In genomic region chr20:62845818-62846527, GRCh38 we compare ENCODE assay signal across 2 cellular contexts.
TF ChIP-seq lines count a peak whose summit lies in the region.

No MANE protein-coding gene starts in this region.

TF ChIP-seq in IMR-90, 13 proteins besides CTCF, POLR2A, EP300 and RAD21:
- TF ChIP-seq ELK1 (IDR thresholded peaks at IDR 0.05; ENCODE audit: borderline replicate concordance, low read depth, low read length): no peak
- no peak for TF ChIP-seq USF2 (IDR thresholded peaks at IDR 0.05; ENCODE audit: low read depth, low read length)
- TF ChIP-seq MXI1 (IDR thresholded peaks at IDR 0.05; ENCODE audit: borderline replicate concordance, low read depth, low read length): no peak
- no peak for TF ChIP-seq RFX5 (IDR thresholded peaks at IDR 0.05; ENCODE audit: low read depth, low read length)
- TF ChIP-seq MAZ (IDR thresholded peaks at IDR 0.05; ENCODE audit: borderline replicate concordance, low read depth, low read length): no peak
- TF ChIP-seq CHD1 (IDR thresholded peaks at IDR 0.05; ENCODE audit: low read depth, low read length): no peak
- no peak for TF ChIP-seq MAFK (IDR thresholded peaks at IDR 0.05; ENCODE audit: low read depth, low read length)
- TF ChIP-seq RCOR1 (IDR thresholded peaks at IDR 0.05; ENCODE audit: insufficient replicate concordance, low read length): no peak
- TF ChIP-seq SMC3 (IDR thresholded peaks at IDR 0.05; ENCODE audit: low read depth, low read length): no peak
- no peak for TF ChIP-seq FOS (IDR thresholded peaks at IDR 0.05; ENCODE audit: low read depth, low read length)
- TF ChIP-seq NFE2L2 (IDR thresholded peaks at IDR 0.05; ENCODE audit: low read depth, low read length): no peak
- TF ChIP-seq BHLHE40 (IDR thresholded peaks at IDR 0.05; ENCODE audit: low read depth, low read length): no peak
- no peak for TF ChIP-seq CEBPB (IDR thresholded peaks at IDR 0.05; ENCODE audit: low read depth, low read length)

TF ChIP-seq in K562, 482 proteins besides CTCF, POLR2A, EP300 and RAD21:
- no peak for TF ChIP-seq ZNF407 (IDR thresholded peaks at IDR 0.05; ENCODE audit: low read depth)
- no peak for TF ChIP-seq SETDB1 (IDR thresholded peaks at IDR 0.05; ENCODE audit: low read length)
- no peak for TF ChIP-seq ZNF263 (CRISPR knock-in tag; IDR thresholded peaks at IDR 0.05; ENCODE audit: borderline replicate concordance)
- TF ChIP-seq CREB3L1 (IDR thresholded peaks at IDR 0.05; ENCODE audit: borderline replicate concordance, low read depth): no peak
- TF ChIP-seq FIP1L1 (IDR thresholded peaks at IDR 0.05; ENCODE audit: low read depth, low read length, poor library complexity, severe bottlenecking): no peak
- no peak for TF ChIP-seq IFI16 (CRISPR knock-in tag; IDR thresholded peaks at IDR 0.05)
- no peak for TF ChIP-seq PHF8 (IDR thresholded peaks at IDR 0.05; ENCODE audit: borderline replicate concordance, low read length)
- no peak for TF ChIP-seq LEF1 (IDR thresholded peaks at IDR 0.05)
- no peak for TF ChIP-seq CBFB (CRISPR knock-in tag; IDR thresholded peaks at IDR 0.05)
- TF ChIP-seq MBD1 (CRISPR knock-in tag; IDR thresholded peaks at IDR 0.05): no peak
- TF ChIP-seq SIX5 (IDR thresholded peaks at IDR 0.05; ENCODE audit: borderline replicate concordance in 1 of 2, insufficient read depth in 1 of 2, low read depth in 1 of 2, low read length in 2 of 2): no peak
- no peak for TF ChIP-seq FUS (optimal IDR thresholded peaks at IDR 0.05; ENCODE audit: low read depth, low read length)
- TF ChIP-seq MNT (conservative IDR thresholded peaks at IDR 0.05): no peak
- no peak for TF ChIP-seq ZBTB33 (CRISPR knock-in tag; IDR thresholded peaks at IDR 0.05)
- no peak for TF ChIP-seq ZNF586 (CRISPR knock-in tag; conservative IDR thresholded peaks at IDR 0.05)
